Comparison of ENCODE assay signal across 1 cellular context in genomic region chr9:470795-471194, GRCh38.
TF ChIP-seq lines count a peak whose summit lies in the region.

No MANE protein-coding gene starts in this region.

TF ChIP-seq in GM12878, 131 proteins besides CTCF, POLR2A, EP300 and RAD21 (continued from another document):
- no peak for TF ChIP-seq RELB (IDR thresholded peaks at IDR 0.05; ENCODE audit: low read depth)
